ENCODE assay signal across 1 cellular context in genomic region chr22:50280708-50281383, GRCh38.
TF ChIP-seq lines count a peak whose summit lies in the region.

No MANE protein-coding gene starts in this region.

TF ChIP-seq in IMR-90, 13 proteins besides CTCF, POLR2A, EP300 and RAD21:
- no peak for TF ChIP-seq CHD1 (IDR thresholded peaks at IDR 0.05; ENCODE audit: low read depth, low read length)
- no peak for TF ChIP-seq BHLHE40 (IDR thresholded peaks at IDR 0.05; ENCODE audit: low read depth, low read length)
- TF ChIP-seq MAFK (IDR thresholded peaks at IDR 0.05; ENCODE audit: low read depth, low read length): no peak
- no peak for TF ChIP-seq FOS (IDR thresholded peaks at IDR 0.05; ENCODE audit: low read depth, low read length)
- TF ChIP-seq MXI1 (IDR thresholded peaks at IDR 0.05; ENCODE audit: borderline replicate concordance, low read depth, low read length): no peak
- TF ChIP-seq MAZ (IDR thresholded peaks at IDR 0.05; ENCODE audit: borderline replicate concordance, low read depth, low read length): no peak
- TF ChIP-seq CEBPB (IDR thresholded peaks at IDR 0.05; ENCODE audit: low read depth, low read length): no peak
- no peak for TF ChIP-seq NFE2L2 (IDR thresholded peaks at IDR 0.05; ENCODE audit: low read depth, low read length)
- TF ChIP-seq USF2 (IDR thresholded peaks at IDR 0.05; ENCODE audit: low read depth, low read length): no peak
- TF ChIP-seq RFX5 (IDR thresholded peaks at IDR 0.05; ENCODE audit: low read depth, low read length): no peak
- no peak for TF ChIP-seq RCOR1 (IDR thresholded peaks at IDR 0.05; ENCODE audit: insufficient replicate concordance, low read length)
- TF ChIP-seq SMC3 (IDR thresholded peaks at IDR 0.05; ENCODE audit: low read depth, low read length): no peak
- no peak for TF ChIP-seq ELK1 (IDR thresholded peaks at IDR 0.05; ENCODE audit: borderline replicate concordance, low read depth, low read length)
